9 cellular contexts compared by ENCODE assay signal in genomic region chr6:5398530-5398929, GRCh38.
DNase-seq lines count a peak whose midpoint lies in the region; ATAC-seq and TF ChIP-seq lines count a peak whose summit lies in the region.
"Had no signal": no experiment of that assay in that cellular context is flagged by ENCODE, and none has a peak within 500 bp of the region (broad histone marks: within the 10 kb centered on the region; RNA-seq: fewer than 3 reads in every experiment).

No MANE protein-coding gene starts in this region.

- H3K36me3 Mint-ChIP-seq in natural killer cell treated with Interleukin-12 subunit alpha and Interleukin-12 subunit beta and Interleukin-15 and Interleukin-18, amount 100 ng/mL, for 72 hours, result no peaks in the 10 kb centered on the region

- DNase-seq in SIG-M5 treated with dmso at 0.1 percent for 504 hours (lab: John Stamatoyannopoulos, UW; ENCODE audit: unreplicated experiment), result peak; percentile 69
- no peak for DNase-seq in SIG-M5 (lab: John Stamatoyannopoulos, UW)
- DNase-seq in central memory CD4-positive, alpha-beta T cell, result peak; percentile 12
- DNase-seq in natural killer cell treated with Interleukin-12 subunit alpha and Interleukin-12 subunit beta and Interleukin-15 and Interleukin-18, amount 100 ng/mL, for 72 hours (ENCODE audit: low spot score), result no peak
- no peak for DNase-seq in cortex of kidney (lab: John Stamatoyannopoulos, UW)

- no peak overlapping the region for H3K4me3 Mint-ChIP-seq in natural killer cell treated with Interleukin-12 subunit alpha and Interleukin-12 subunit beta and Interleukin-15 and Interleukin-18, amount 100 ng/mL, for 72 hours
- H3K4me3 Mint-ChIP-seq: activated naive CD8-positive, alpha-beta T cell had no signal

- no peak overlapping the region for H2AFZ ChIP-seq in OCI-LY1 (ENCODE audit: low read length)

- no peaks in the 10 kb centered on the region for H4K20me1 ChIP-seq in OCI-LY1 (ENCODE audit: insufficient read depth, low read length)

- H3K9ac ChIP-seq in OCI-LY1 (ENCODE audit: low read length), result no peak overlapping the region

- H3K9me3 Mint-ChIP-seq in natural killer cell treated with Interleukin-12 subunit alpha and Interleukin-12 subunit beta and Interleukin-15 and Interleukin-18, amount 100 ng/mL, for 72 hours, result no peaks in the 10 kb centered on the region

- peaks cover 0 to 11% of the 10 kb centered on the region in 2 donors for H3K4me1 Mint-ChIP-seq in natural killer cell treated with Interleukin-12 subunit alpha and Interleukin-12 subunit beta and Interleukin-15 and Interleukin-18, amount 100 ng/mL, for 72 hours (ENCODE audit: low read depth in 2 of 2)

- no peaks in the 10 kb centered on the region for H3K9me3 ChIP-seq in OCI-LY1 (ENCODE audit: low read length)

- no peak overlapping the region for H3K4me2 ChIP-seq in OCI-LY1 (ENCODE audit: low read length)

- TF ChIP-seq CTCF in OCI-LY1 (IDR thresholded peaks at IDR 0.05; ENCODE audit: low read length), result peak; percentile 75

- H3K27me3 ChIP-seq in OCI-LY1 (ENCODE audit: insufficient read depth, low read length), result no peaks in the 10 kb centered on the region

- no peaks in the 10 kb centered on the region for H3K9me2 ChIP-seq in OCI-LY1 (ENCODE audit: low read depth, low read length)

- H3K4me3 ChIP-seq in OCI-LY1 (ENCODE audit: low read depth, low read length, poor library complexity, severe bottlenecking), result no peak overlapping the region

- no peaks in the 10 kb centered on the region for H3K36me3 ChIP-seq in OCI-LY1 (ENCODE audit: insufficient read depth, low read length)

- no peaks in the 10 kb centered on the region for H3K79me2 ChIP-seq in OCI-LY1 (ENCODE audit: insufficient read depth, low read length)

- no peaks in the 10 kb centered on the region for H3K27me3 Mint-ChIP-seq in natural killer cell treated with Interleukin-12 subunit alpha and Interleukin-12 subunit beta and Interleukin-15 and Interleukin-18, amount 100 ng/mL, for 72 hours
- H3K27me3 Mint-ChIP-seq: activated naive CD8-positive, alpha-beta T cell had no signal

- H3K27ac ChIP-seq in OCI-LY1 (ENCODE audit: low read depth, low read length, poor library complexity, severe bottlenecking), result no peak overlapping the region

- H3K4me1 ChIP-seq in OCI-LY1 (ENCODE audit: insufficient read depth, low read length, severe bottlenecking), result peaks cover 19% of the 10 kb centered on the region

- H3F3A ChIP-seq in OCI-LY1 (ENCODE audit: insufficient read depth, low read length), result no peaks in the 10 kb centered on the region

- ATAC-seq in HG02981 (IDR thresholded peaks at IDR 0.05; ENCODE audit: unreplicated experiment) (peak; percentile 57), GM18907 (IDR thresholded peaks at IDR 0.05; ENCODE audit: unreplicated experiment) (no peak)
- peak; percentile 75 to 93 for ATAC-seq in natural killer cell treated with Interleukin-12 subunit alpha and Interleukin-12 subunit beta and Interleukin-15 and Interleukin-18, amount 100 ng/mL, for 72 hours

- H3K27ac Mint-ChIP-seq in natural killer cell treated with Interleukin-12 subunit alpha and Interleukin-12 subunit beta and Interleukin-15 and Interleukin-18, amount 100 ng/mL, for 72 hours, result no peak overlapping the region
- H3K27ac Mint-ChIP-seq: activated naive CD8-positive, alpha-beta T cell had no signal

Comparison
In these comparisons a context has a peak if more than half of its experiments do, and no peak if none do; other contexts are left out.
1. DNase-seq: peak in SIG-M5 treated with dmso at 0.1 percent for 504 hours (single experiment) and central memory CD4-positive, alpha-beta T cell (single experiment); none in SIG-M5 (single experiment), natural killer cell treated with Interleukin-12 subunit alpha and Interleukin-12 subunit beta and Interleukin-15 and Interleukin-18, amount 100 ng/mL, for 72 hours (single experiment) and cortex of kidney (single experiment).